In genomic region chr10:124736491-124737136, GRCh38 we compare ENCODE assay signal across 8 cellular contexts. TPM values are rescaled to one million over a fixed set of nuclear protein-coding genes. Genes with fewer than 3 reads are reported as not detected.
DNase-seq lines count a peak whose midpoint lies in the region; ATAC-seq and TF ChIP-seq lines count a peak whose summit lies in the region.

No MANE protein-coding gene starts in this region.

- TF ChIP-seq RAD21 in liver (IDR thresholded peaks at IDR 0.05): peak; percentile 39 to 57

- peaks cover 13 to 64% (median 51%) of the 10 kb centered on the region in 4 donors for H3K4me1 ChIP-seq in liver (ENCODE audit: control insufficient read depth in 4 of 4, insufficient read depth in 4 of 4, low read length in 3 of 4)
- H3K4me1 ChIP-seq in suprapubic skin: peaks cover 100% of the 10 kb centered on the region

- H3K4me3 ChIP-seq in liver (ENCODE audit: low read depth in 1 of 3, low read length in 3 of 3): no peak overlapping the region
- no peak overlapping the region for H3K4me3 ChIP-seq in suprapubic skin

- no peaks in the 10 kb centered on the region for H3K36me3 ChIP-seq in liver (ENCODE audit: control insufficient read depth in 4 of 4, insufficient read depth in 3 of 4, low read depth in 1 of 4, low read length in 3 of 4)
- H3K36me3 ChIP-seq in suprapubic skin: no peaks in the 10 kb centered on the region

- 16% methylated on average over 11 of the region's 11 CpGs for WGBS in liver
- WGBS in suprapubic skin: 14% methylated on average over 6 of the region's 11 CpGs

- H3K9me3 Mint-ChIP-seq in chondrocyte (ENCODE audit: low read depth): no peaks in the 10 kb centered on the region

- H3K4me1 Mint-ChIP-seq in chondrocyte (ENCODE audit: low read depth): peaks cover 67% of the 10 kb centered on the region

- DNase-seq in NCI-H2196 (lab: John Stamatoyannopoulos, UW; ENCODE audit: unreplicated experiment) (peak; percentile 77), chondrocyte (ENCODE audit: low spot score) (no peak), suprapubic skin (ENCODE audit: low spot score in 2 of 2) (peak in 1 of 2 donors; percentile 79), NOMO-1 treated with DMSO at 0.1 percent for 48 hours (lab: John Stamatoyannopoulos, UW; ENCODE audit: unreplicated experiment) (no peak), HuH-7.5 (ENCODE audit: low spot score) (no peak)

- H3K27me3 ChIP-seq in liver (ENCODE audit: control insufficient read depth in 4 of 4, insufficient read depth in 4 of 4, low read length in 3 of 4): no peaks in the 10 kb centered on the region
- H3K27me3 ChIP-seq in suprapubic skin: no peaks in the 10 kb centered on the region

- no peaks in the 10 kb centered on the region for H3K9me3 ChIP-seq in liver (ENCODE audit: control insufficient read depth in 4 of 4, low read length in 3 of 4)
- H3K9me3 ChIP-seq in suprapubic skin: no peaks in the 10 kb centered on the region

- ATAC-seq in HG02973 (IDR thresholded peaks at IDR 0.05; ENCODE audit: unreplicated experiment) (no peak), HG03460 (IDR thresholded peaks at IDR 0.05; ENCODE audit: unreplicated experiment) (no peak)

- no peak for TF ChIP-seq POLR2A in suprapubic skin (IDR thresholded peaks at IDR 0.05)

- no peak for TF ChIP-seq EP300 in suprapubic skin (IDR thresholded peaks at IDR 0.05)

- no peak for TF ChIP-seq CTCF in chondrocyte (IDR thresholded peaks at IDR 0.05)
- no peak for TF ChIP-seq CTCF in liver (IDR thresholded peaks at IDR 0.05; ENCODE audit: low read depth, low read length, missing input control)
- TF ChIP-seq CTCF in suprapubic skin (IDR thresholded peaks at IDR 0.05): no peak

- peak overlapping the region; percentile 81 for H3K27ac Mint-ChIP-seq in chondrocyte (ENCODE audit: unreplicated experiment)

- no peaks in the 10 kb centered on the region for H3K36me3 Mint-ChIP-seq in chondrocyte (ENCODE audit: low read depth)

- no peaks in the 10 kb centered on the region for H3K27me3 Mint-ChIP-seq in chondrocyte (ENCODE audit: low read depth)

- H3K27ac ChIP-seq in liver (ENCODE audit: low read depth in 1 of 2, low read length in 2 of 2): peak overlapping the region; percentile 36 to 53
- peak overlapping the region; percentile 56 for H3K27ac ChIP-seq in suprapubic skin

- H3K4me3 Mint-ChIP-seq in chondrocyte (ENCODE audit: unreplicated experiment): no peak overlapping the region

- peak overlapping the region in 1 of 2 donors; percentile 24 for H3K9ac ChIP-seq in liver (ENCODE audit: low read depth in 1 of 2, low read length in 2 of 2)

TF ChIP-seq in liver, 16 proteins besides CTCF, POLR2A, EP300 and RAD21:
- TF ChIP-seq HNF4G (IDR thresholded peaks at IDR 0.05): no peak
- TF ChIP-seq FOXA1 (IDR thresholded peaks at IDR 0.05): no peak
- peak; percentile 54 for TF ChIP-seq YY1 (IDR thresholded peaks at IDR 0.05)
- TF ChIP-seq TAF1 (conservative IDR thresholded peaks at IDR 0.05): no peak
- no peak for TF ChIP-seq ATF3 (IDR thresholded peaks at IDR 0.05)
- peak; percentile 70 for TF ChIP-seq SP1 (IDR thresholded peaks at IDR 0.05)
- no peak for TF ChIP-seq REST (IDR thresholded peaks at IDR 0.05)
- peak; percentile 47 for TF ChIP-seq MAX (IDR thresholded peaks at IDR 0.05)
- no peak for TF ChIP-seq GABPA (IDR thresholded peaks at IDR 0.05 in 1 of 2, conservative IDR thresholded peaks at IDR 0.05 in 1 of 2)
- TF ChIP-seq NR2F2 (IDR thresholded peaks at IDR 0.05): peak; percentile 72
- TF ChIP-seq JUND (IDR thresholded peaks at IDR 0.05): no peak
- peak; percentile 7 to 66 for TF ChIP-seq RXRA (IDR thresholded peaks at IDR 0.05)
- peak in 1 of 2 donors; percentile 34 for TF ChIP-seq EGR1 (IDR thresholded peaks at IDR 0.05; ENCODE audit: low read depth in 2 of 2)
- TF ChIP-seq HNF4A (conservative IDR thresholded peaks at IDR 0.05): peak; percentile 5 to 52
- no peak for TF ChIP-seq FOXA2 (IDR thresholded peaks at IDR 0.05)
- no peak for TF ChIP-seq ZBTB33 (IDR thresholded peaks at IDR 0.05)

RNA-seq across cellular contexts. Expression of gene FAM53B, which starts 7.6 kb away (rescaled TPM):
- total RNA-seq in chondrocyte: 16.1 to 18.2 TPM (median 17.6 TPM) in 3 replicates
- total RNA-seq in liver: 10 to 100 TPM; 10.2 to 24.0 TPM
- 1 to 10 TPM; 1.1 to 2.3 TPM for polyA plus RNA-seq in liver
- total RNA-seq in suprapubic skin: 10 to 100 TPM; 63.5 to 75.5 (median 67.3) TPM

RNA-seq across cellular contexts. Expression of gene EEF1AKMT2, which starts 55.1 kb away (rescaled TPM):
- total RNA-seq in chondrocyte: 15.7 to 18.3 TPM (median 16.7 TPM) in 3 replicates
- total RNA-seq in liver: 10 to 100 TPM; 10.0 to 12.7 TPM
- 1 to 10 TPM; 5.9 to 7.0 TPM for polyA plus RNA-seq in liver
- total RNA-seq in suprapubic skin: 10 to 100 TPM; 11.4 to 23.8 (median 15.3) TPM
